In the genomic region with DNA sequence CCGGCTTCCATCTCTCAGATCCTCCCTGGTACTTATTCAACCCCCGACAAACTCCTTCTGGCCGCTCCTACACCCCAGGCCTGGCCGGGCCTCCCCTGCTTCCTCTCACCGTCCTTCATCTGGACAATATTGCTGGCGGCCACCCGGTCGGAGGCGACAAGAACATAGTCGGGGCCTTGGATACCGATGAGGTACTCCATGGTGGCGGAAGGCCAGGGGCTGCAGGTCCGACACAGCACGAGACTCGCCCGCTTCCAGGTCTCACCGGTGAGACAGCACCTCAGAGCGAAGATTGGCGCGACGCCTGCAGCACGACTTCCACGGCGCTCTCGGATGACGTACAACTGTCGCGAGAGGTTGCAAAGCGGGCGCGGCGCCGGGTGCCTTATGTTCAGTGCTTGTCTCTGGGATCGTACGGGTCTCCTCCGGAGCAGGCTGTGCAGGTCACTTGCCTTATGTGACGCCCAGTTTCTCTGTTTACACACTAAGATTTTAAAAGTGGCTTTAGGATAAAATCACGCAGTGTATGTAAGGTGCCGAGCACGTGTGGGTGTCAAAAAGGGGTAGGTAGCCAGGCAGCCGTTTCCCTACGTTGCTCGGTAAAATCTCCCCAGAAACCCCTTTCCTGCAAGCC, we compare ENCODE assay signal across 1 cellular context.
A peak's percentile ranks its signal among the peaks of the same experiment; 100 is the strongest.
TF ChIP-seq lines count a peak whose summit lies in the region.

A gene (minus strand): TSS at position 294 of the 634 bp plus-strand sequence. CDS start 94 bp downstream, at position 200.

TF ChIP-seq in HepG2, 621 proteins besides CTCF, POLR2A, EP300 and RAD21 (continued from another document):
- TF ChIP-seq ZSCAN20 (CRISPR knock-in tag; IDR thresholded peaks at IDR 0.05; ENCODE audit: borderline replicate concordance), result no peak
- TF ChIP-seq TAF15 (IDR thresholded peaks at IDR 0.05; ENCODE audit: low read depth, low read length, poor library complexity, severe bottlenecking), result no peak
- TF ChIP-seq, protein P1, sequence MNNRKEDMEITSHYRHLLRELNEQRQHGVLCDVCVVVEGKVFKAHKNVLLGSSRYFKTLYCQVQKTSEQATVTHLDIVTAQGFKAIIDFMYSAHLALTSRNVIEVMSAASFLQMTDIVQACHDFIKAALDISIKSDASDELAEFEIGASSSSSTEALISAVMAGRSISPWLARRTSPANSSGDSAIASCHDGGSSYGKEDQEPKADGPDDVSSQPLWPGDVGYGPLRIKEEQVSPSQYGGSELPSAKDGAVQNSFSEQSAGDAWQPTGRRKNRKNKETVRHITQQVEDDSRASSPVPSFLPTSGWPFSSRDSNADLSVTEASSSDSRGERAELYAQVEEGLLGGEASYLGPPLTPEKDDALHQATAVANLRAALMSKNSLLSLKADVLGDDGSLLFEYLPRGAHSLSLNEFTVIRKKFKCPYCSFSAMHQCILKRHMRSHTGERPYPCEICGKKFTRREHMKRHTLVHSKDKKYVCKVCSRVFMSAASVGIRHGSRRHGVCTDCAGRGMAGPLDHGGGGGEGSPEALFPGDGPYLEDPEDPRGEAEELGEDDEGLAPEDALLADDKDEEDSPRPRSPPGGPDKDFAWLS (CRISPR knock-in tag; IDR thresholded peaks at IDR 0.05; ENCODE audit: borderline replicate concordance), result no peak
- no peak; the same call in 1 of the 2 replicates for TF ChIP-seq BRCA1 (CRISPR knock-in tag; IDR thresholded peaks at IDR 0.05)
- no peak for TF ChIP-seq ATF7 (IDR thresholded peaks at IDR 0.05)
- TF ChIP-seq ATF7 (CRISPR knock-in tag; IDR thresholded peaks at IDR 0.05), result peak; percentile 59; the same call in 1 of the 2 replicates
- no peak for TF ChIP-seq ZBTB38 (CRISPR knock-in tag; IDR thresholded peaks at IDR 0.05)
- TF ChIP-seq PAX8 (CRISPR knock-in tag; IDR thresholded peaks at IDR 0.05; ENCODE audit: borderline replicate concordance), result no peak
TF ChIP-seq in HepG2: peak in this region for 239.
